Comparison of ENCODE assay signal across 9 cellular contexts in the genomic region with DNA sequence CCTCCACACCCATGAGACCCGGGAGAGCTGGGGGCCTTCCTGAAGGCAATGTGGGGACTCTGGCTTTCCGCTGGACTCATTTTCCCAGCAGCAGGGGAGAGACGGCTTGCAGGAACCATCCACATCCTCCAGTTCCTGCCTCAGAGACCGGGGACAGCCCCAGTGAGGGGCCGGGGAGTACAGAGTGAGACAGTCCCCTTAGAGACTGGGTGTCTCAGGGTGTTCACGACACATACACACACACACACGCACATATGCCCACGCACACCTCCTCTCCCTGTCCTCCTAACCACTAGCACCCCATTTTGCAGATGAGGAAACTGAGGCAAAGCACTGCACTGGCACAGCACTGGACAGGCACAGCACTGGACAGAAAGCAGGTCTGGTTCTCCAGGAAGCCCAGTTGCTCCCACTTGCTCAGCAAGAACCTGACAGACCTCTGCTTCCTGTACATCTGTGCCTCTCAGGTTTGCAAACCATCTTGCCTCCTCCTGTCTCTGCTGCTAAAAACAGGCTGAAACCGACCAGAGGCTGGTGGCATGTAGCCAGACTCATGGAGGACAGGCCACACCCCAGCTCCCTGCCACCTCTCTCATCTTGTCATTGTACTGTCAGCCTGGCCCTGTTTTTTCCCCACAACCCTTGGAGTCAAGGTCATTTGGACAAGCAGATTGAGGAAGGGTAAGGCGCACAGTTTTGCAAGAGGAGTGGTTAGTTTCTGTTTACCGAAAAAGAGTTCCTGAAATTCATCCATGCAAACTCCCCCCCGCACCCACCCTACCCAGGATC. TPM values are rescaled to one million over a fixed set of nuclear protein-coding genes. Genes with fewer than 3 reads are reported as not detected.
DNase-seq lines count a peak whose midpoint lies in the region; ATAC-seq, FAIRE-seq and TF ChIP-seq lines count a peak whose summit lies in the region.
"Had no signal": no experiment of that assay in that cellular context is flagged by ENCODE, and none has a peak within 500 bp of the region (broad histone marks: within the 10 kb centered on the region; RNA-seq: fewer than 3 reads in every experiment).

No MANE protein-coding gene starts in this region.

- no peak for TF ChIP-seq CTCF in Calu3 (IDR thresholded peaks at IDR 0.05; ENCODE audit: unreplicated experiment)

- no peaks in the 10 kb centered on the region for H3K9me3 ChIP-seq in aorta (ENCODE audit: control insufficient read depth, low read length)

- FAIRE-seq in HTR-8/SVneo (lab: Jason Lieb, UNC) = peak; percentile 16

- peak; percentile 24 for DNase-seq in Calu3
- DNase-seq in HTR-8/SVneo (ENCODE audit: insufficient read length, low spot score) = no peak
- DNase-seq in T-helper 2 cell treated with Interferon-gamma antibody and Interleukin-4, amounts not matched to agents 5 μg/mL and 100 μg/mL, for 36 hours (ENCODE audit: low spot score) = peak; percentile 68
- peak; percentile 60 to 84 for DNase-seq in central memory CD8-positive, alpha-beta T cell (ENCODE audit: low spot score in 2 of 2)
- DNase-seq in myocyte (ENCODE audit: low read depth) = peak; percentile 90
- DNase-seq in aorta = peak in 1 of 2 donors; percentile 70
- DNase-seq in occipital lobe (lab: John Stamatoyannopoulos, UW) = no peak

- 63 to 65% methylated on average over 12 of the region's 12 CpGs for whole genome bisulfite sequencing in aorta, 2 donors

- no peaks in the 10 kb centered on the region for H3K27me3 ChIP-seq in aorta (ENCODE audit: control insufficient read depth in 1 of 2, insufficient read depth in 2 of 2, low read length in 1 of 2)

- H3K36me3 ChIP-seq in aorta (ENCODE audit: control insufficient read depth in 1 of 2, insufficient read depth in 2 of 2, low read length in 1 of 2) = no peaks in the 10 kb centered on the region

- no peak overlapping the region for H3K27ac ChIP-seq in aorta (ENCODE audit: low read depth in 1 of 2, low read length in 2 of 2)

- no peaks in the 10 kb centered on the region for H3K4me1 ChIP-seq in aorta (ENCODE audit: control insufficient read depth in 1 of 2, insufficient read depth in 2 of 2, low read length in 2 of 2)

- H3K4me3 Mint-ChIP-seq in Calu3 (ENCODE audit: low read depth, unreplicated experiment) = no peak overlapping the region
- peak overlapping the region; percentile 67 for H3K4me3 Mint-ChIP-seq in T-helper 2 cell treated with Interferon-gamma antibody and Interleukin-4, amounts not matched to agents 5 μg/mL and 100 μg/mL, for 36 hours
- H3K4me3 Mint-ChIP-seq in central memory CD8-positive, alpha-beta T cell = peak overlapping the region; percentile 47
- H3K4me3 Mint-ChIP-seq: neural crest cell had no signal

- CTCF ChIA-PET in Calu3 (lab: Charles Lee) = interaction anchor here (0.6 to 2.9 kb wide), 7 partner anchors 9 to 183 kb away, joined by 3 to 16 read pairs (median 3); a partner anchor contains a TSS

- intact Hi-C loops in Calu3 (cut with micrococcal nuclease; ENCODE audit: unreplicated experiment) (loop anchor here (2.0 to 5.0 kb wide), 2 partner anchors 39 to 85 kb away; no protein-coding TSS in a partner anchor), aorta (cut with DNase I) (no loop called here)

- no TSS peak for BruUV-seq in Calu3 (replicated peaks; lab: Mats Ljungman, UMichigan)

- no peak overlapping the region for H3K4me3 ChIP-seq in aorta (ENCODE audit: low read length in 2 of 2)

- peak; percentile 52 for ATAC-seq in GM19467 (IDR thresholded peaks at IDR 0.05; ENCODE audit: unreplicated experiment)
- ATAC-seq in central memory CD8-positive, alpha-beta T cell (replicated peaks; ENCODE audit: extremely low read depth, poor library complexity, severe bottlenecking) = peak; percentile 78
- peak; percentile 60 for ATAC-seq in aorta (ENCODE audit: low FRiP score)

- peaks cover 5% of the 10 kb centered on the region for H3K27me3 Mint-ChIP-seq in Calu3 (ENCODE audit: unreplicated experiment)
- no peaks in the 10 kb centered on the region for H3K27me3 Mint-ChIP-seq in T-helper 2 cell treated with Interferon-gamma antibody and Interleukin-4, amounts not matched to agents 5 μg/mL and 100 μg/mL, for 36 hours (ENCODE audit: low read depth)
- H3K27me3 Mint-ChIP-seq in central memory CD8-positive, alpha-beta T cell = no peaks in the 10 kb centered on the region

- H3K9me3 Mint-ChIP-seq in Calu3 (ENCODE audit: low read depth, unreplicated experiment) = no peaks in the 10 kb centered on the region
- H3K9me3 Mint-ChIP-seq in T-helper 2 cell treated with Interferon-gamma antibody and Interleukin-4, amounts not matched to agents 5 μg/mL and 100 μg/mL, for 36 hours = no peaks in the 10 kb centered on the region
- H3K9me3 Mint-ChIP-seq in central memory CD8-positive, alpha-beta T cell = no peaks in the 10 kb centered on the region
- H3K9me3 Mint-ChIP-seq: neural crest cell had no signal

- H3K27ac Mint-ChIP-seq in Calu3 (ENCODE audit: unreplicated experiment) = no peak overlapping the region
- peak overlapping the region; percentile 97 for H3K27ac Mint-ChIP-seq in T-helper 2 cell treated with Interferon-gamma antibody and Interleukin-4, amounts not matched to agents 5 μg/mL and 100 μg/mL, for 36 hours
- H3K27ac Mint-ChIP-seq in central memory CD8-positive, alpha-beta T cell (ENCODE audit: low read depth) = peak overlapping the region; percentile 95

- H3K36me3 Mint-ChIP-seq in Calu3 (ENCODE audit: insufficient read depth, unreplicated experiment) = no peaks in the 10 kb centered on the region
- no peaks in the 10 kb centered on the region for H3K36me3 Mint-ChIP-seq in T-helper 2 cell treated with Interferon-gamma antibody and Interleukin-4, amounts not matched to agents 5 μg/mL and 100 μg/mL, for 36 hours (ENCODE audit: low read depth)
- peaks cover 13% of the 10 kb centered on the region for H3K36me3 Mint-ChIP-seq in central memory CD8-positive, alpha-beta T cell (ENCODE audit: insufficient read depth)

- peaks cover 26% of the 10 kb centered on the region for H3K4me1 Mint-ChIP-seq in Calu3 (ENCODE audit: low read depth, unreplicated experiment)
- H3K4me1 Mint-ChIP-seq in T-helper 2 cell treated with Interferon-gamma antibody and Interleukin-4, amounts not matched to agents 5 μg/mL and 100 μg/mL, for 36 hours (ENCODE audit: low read depth) = peaks cover 46% of the 10 kb centered on the region
- H3K4me1 Mint-ChIP-seq in central memory CD8-positive, alpha-beta T cell = peaks cover 58% of the 10 kb centered on the region

RNA-seq across cellular contexts. Expression of a gene that starts 8.0 kb away (rescaled TPM):
- total RNA-seq in Calu3 (2022) (not detected in 2 replicates), myocyte (0.03 TPM in 1 of 2 replicates, not detected in the other), aorta (under 1 TPM; 0.36 to 0.42 TPM), occipital lobe (under 0.01 TPM)
- 0.08 TPM for polyA plus RNA-seq in myocyte (2012)
- not detected for polyA plus RNA-seq in aorta

RNA-seq across cellular contexts. Expression of a gene that starts 45.7 kb away (rescaled TPM):
- total RNA-seq in Calu3 (2022) (30.1 and 46.1 TPM in 2 replicates), myocyte (30.2 and 41.2 TPM in 2 replicates), aorta (100 to 1,000 TPM in 1 of 2 donors, 10 to 100 TPM in 1; 91.8 to 123 TPM), occipital lobe (8.1 TPM)
- polyA plus RNA-seq in myocyte (2012) = 30.3 TPM
- polyA plus RNA-seq in aorta = 10 to 100 TPM; 44.7 to 48.0 TPM
- total RNA-seq: neural crest cell had no signal

Comparison
In these comparisons a context has a peak if more than half of its experiments do, and no peak if none do; other contexts are left out.
1. DNase-seq: peak in Calu3 (single experiment), T-helper 2 cell treated with Interferon-gamma antibody and Interleukin-4, amounts not matched to agents 5 μg/mL and 100 μg/mL, for 36 hours (single experiment), central memory CD8-positive, alpha-beta T cell (2 of 2) and myocyte (single experiment); none in HTR-8/SVneo (single experiment) and occipital lobe (single experiment).
2. Peak in every context shown above with its lines, with median percentiles within 50 percentile points of each other: ATAC-seq.